Comparison of ENCODE assay signal across 33 cellular contexts in the genomic region with DNA sequence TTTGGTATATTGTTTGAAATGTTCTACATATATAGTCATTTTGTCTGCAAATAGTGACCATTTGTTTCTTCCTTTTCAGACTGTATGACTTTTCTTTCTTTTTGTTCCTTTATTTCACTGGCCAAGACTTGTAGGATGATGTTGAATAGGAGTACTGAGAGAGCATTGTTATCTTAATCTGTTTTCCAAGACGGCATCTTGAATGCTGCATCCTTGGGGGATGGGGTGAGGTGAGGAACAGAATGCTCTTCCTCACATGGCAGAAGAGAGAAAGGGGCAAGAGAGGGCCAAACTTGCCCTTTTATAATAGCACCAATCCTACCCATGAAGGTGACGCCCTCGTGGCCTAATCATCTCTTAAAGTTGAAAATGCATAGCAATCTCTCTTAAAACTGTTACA.
"Had no signal": no experiment of that assay in that cellular context is flagged by ENCODE, and none has a peak within 500 bp of the region (broad histone marks: within the 10 kb centered on the region; RNA-seq: fewer than 3 reads in every experiment).

No MANE protein-coding gene starts in this region.

- H3K9me3 ChIP-seq: adrenal gland, body of pancreas had no signal

- ATAC-seq: body of pancreas, T-cell, T-helper 17 cell had no signal

- H3K4me3 Mint-ChIP-seq: activated B cell treated with CpG ODN at 0.5 μM for 24 hours; activated CD4-positive, alpha-beta memory T cell treated with anti-CD3 and anti-CD28 coated beads for 36 hours; activated CD4-positive, alpha-beta T cell treated with anti-CD3 and anti-CD28 coated beads, Interleukin-2, amount 10 ng/mL, durations not matched to agents 24 days and 14 days; activated CD8-positive, alpha-beta T cell treated with anti-CD3 and anti-CD28 coated beads for 36 hours; activated naive CD4-positive, alpha-beta T cell treated with anti-CD3 and anti-CD28 coated beads for 36 hours; activated naive CD8-positive, alpha-beta T cell treated with anti-CD3 and anti-CD28 coated beads for 36 hours; activated T-cell treated with anti-CD3 and anti-CD28 coated beads, Interleukin-2, amount 50 U/mL, for 4 hours; activated T-helper 1 cell treated with anti-CD3 and anti-CD28 coated beads, Interleukin-12 subunit alpha, Interleukin-12 subunit beta, Interleukin-2, Interleukin-4 antibody, amounts not matched to agents 30 ng/mL and 10 ng/mL and 1 ng/mL, durations not matched to agents 14 hours and 24 hours and 36 hours; activated T-helper 17 cell treated with anti-CD3 and anti-CD28 coated beads, Interleukin-2, amount 50 U/mL, for 72 hours; T-cell; T-helper 17 cell had no signal

- H3K4me3 ChIP-seq: adrenal gland, body of pancreas, breast epithelium had no signal

- H3K27ac Mint-ChIP-seq: activated B cell treated with CpG ODN at 0.5 μM for 24 hours; activated CD4-positive, alpha-beta memory T cell treated with anti-CD3 and anti-CD28 coated beads for 36 hours; activated CD4-positive, alpha-beta T cell treated with anti-CD3 and anti-CD28 coated beads, Interleukin-2, amount 10 ng/mL, durations not matched to agents 24 days and 14 days; activated CD8-positive, alpha-beta T cell treated with anti-CD3 and anti-CD28 coated beads for 36 hours; activated naive CD4-positive, alpha-beta T cell treated with anti-CD3 and anti-CD28 coated beads for 36 hours; activated naive CD4-positive, alpha-beta T cell treated with anti-CD3 and anti-CD28 coated beads, Interleukin-2, amount 50 U/mL, for 72 hours; activated naive CD8-positive, alpha-beta T cell treated with anti-CD3 and anti-CD28 coated beads for 36 hours; activated T-helper 1 cell treated with anti-CD3 and anti-CD28 coated beads, Interleukin-12 subunit alpha, Interleukin-12 subunit beta, Interleukin-2, Interleukin-4 antibody, amounts not matched to agents 30 ng/mL and 10 ng/mL and 1 ng/mL, durations not matched to agents 14 hours and 24 hours and 36 hours; activated T-helper 17 cell treated with anti-CD3 and anti-CD28 coated beads, Interleukin-2, amount 50 U/mL, for 72 hours; T-cell; T-helper 17 cell had no signal

- H3K36me3 ChIP-seq: adrenal gland, brain microvascular endothelial cell, breast epithelium had no signal

- FAIRE-seq: astrocyte, TTC549 had no signal

- H3K27ac ChIP-seq: adrenal gland, body of pancreas, brain microvascular endothelial cell, breast epithelium, VCaP had no signal

- H3K27me3 ChIP-seq: adrenal gland, body of pancreas, brain microvascular endothelial cell, breast epithelium had no signal

- DNase-seq: activated B cell treated with CpG ODN at 0.5 μM for 24 hours; activated CD4-positive, alpha-beta T cell treated with anti-CD3 and anti-CD28 coated beads for 4 hours; activated CD4-positive, alpha-beta T cell treated with anti-CD3 and anti-CD28 coated beads, Interleukin-2, amount 10 ng/mL, durations not matched to agents 24 days and 14 days; activated CD4-positive, alpha-beta T cell treated with anti-CD3 and anti-CD28 coated beads, Interleukin-2, amount 50 U/mL, for 1 hour; activated CD4-positive, alpha-beta T cell treated with anti-CD3 and anti-CD28 coated beads, Interleukin-2, amount 50 U/mL, for 4 hours; activated CD4-positive, CD25-positive, alpha-beta regulatory T cell treated with anti-CD3 and anti-CD28 coated beads, Interleukin-2, amount 50 U/mL, for 72 hours; activated CD8-positive, alpha-beta memory T cell treated with anti-CD3 and anti-CD28 coated beads, Interleukin-2, amount 50 U/mL, for 4 hours; activated effector memory CD4-positive, alpha-beta T cell treated with anti-CD3 and anti-CD28 coated beads, Interleukin-2, amount 50 U/mL, for 16 hours; activated gamma-delta T cell treated with Interleukin-2 at 50 U/mL for 16 hours; activated naive CD4-positive, alpha-beta T cell; activated naive CD4-positive, alpha-beta T cell treated with anti-CD3 and anti-CD28 coated beads, Interleukin-2, amount 50 U/mL, for 16 hours; activated T-cell treated with anti-CD3 and anti-CD28 coated beads for 4 hours; activated T-cell treated with anti-CD3 and anti-CD28 coated beads, Interleukin-2, amount 50 U/mL, for 1 hour; activated T-cell treated with anti-CD3 and anti-CD28 coated beads, Interleukin-2, amount 50 U/mL, for 4 hours; adrenal gland; amniotic stem cell; aorta; body of pancreas; brain microvascular endothelial cell; central memory CD4-positive, alpha-beta T cell; T-cell; T-helper 17 cell had no signal

- H3K27me3 Mint-ChIP-seq: activated B cell treated with CpG ODN at 0.5 μM for 24 hours; activated CD4-positive, alpha-beta memory T cell treated with anti-CD3 and anti-CD28 coated beads for 36 hours; activated CD4-positive, alpha-beta T cell treated with anti-CD3 and anti-CD28 coated beads, Interleukin-2, amount 10 ng/mL, durations not matched to agents 24 days and 14 days; activated CD8-positive, alpha-beta T cell treated with anti-CD3 and anti-CD28 coated beads for 36 hours; activated naive CD8-positive, alpha-beta T cell treated with anti-CD3 and anti-CD28 coated beads for 36 hours; activated T-helper 17 cell treated with anti-CD3 and anti-CD28 coated beads, Interleukin-2, amount 50 U/mL, for 72 hours; T-cell; T-helper 17 cell had no signal
